ENCODE assay signal across 14 cellular contexts in genomic region chr7:29723599-29723998, GRCh38.
A peak's percentile ranks its signal among the peaks of the same experiment; 100 is the strongest.
DNase-seq lines count a peak whose midpoint lies in the region; ATAC-seq, FAIRE-seq and TF ChIP-seq lines count a peak whose summit lies in the region.
"Had no signal": no experiment of that assay in that cellular context is flagged by ENCODE, and none has a peak within 500 bp of the region (broad histone marks: within the 10 kb centered on the region; RNA-seq: fewer than 3 reads in every experiment).

No MANE protein-coding gene starts in this region.

- H3K4me2 ChIP-seq in A549 (peak overlapping the region; percentile 59), IMR-90 (ENCODE audit: low read depth, low read length) (peak overlapping the region; percentile 20)

- H3K27ac ChIP-seq in A549 (peak overlapping the region in 1 of 2 experiments; percentile 57; a peak in 4 of 6 replicates), IMR-90 (ENCODE audit: insufficient read depth, low read length) (no peak overlapping the region), suprapubic skin (no peak overlapping the region), esophagus muscularis mucosa (replicated peaks in 1 of 4) (no peak overlapping the region)
- H3K27ac ChIP-seq: thyroid gland had no signal

- intact Hi-C loops in IMR-90 (cut with micrococcal nuclease), result no loop called here
- intact Hi-C loops in esophagus muscularis mucosa (cut with DNase I), result no loop called here

- TF ChIP-seq EP300 in A549 (IDR thresholded peaks at IDR 0.05), result no peak
- no peak for TF ChIP-seq EP300 in suprapubic skin (IDR thresholded peaks at IDR 0.05)
- TF ChIP-seq EP300 in esophagus muscularis mucosa (IDR thresholded peaks at IDR 0.05), result no peak

- H3K9me1 ChIP-seq in IMR-90 (ENCODE audit: insufficient read depth, low read length), result peaks cover 4% of the 10 kb centered on the region

- TF ChIP-seq POLR2A in A549 (IDR thresholded peaks at IDR 0.05; ENCODE audit: low read length), result no peak
- TF ChIP-seq POLR2A in IMR-90 (IDR thresholded peaks at IDR 0.05; ENCODE audit: low read depth, low read length), result no peak
- no peak for TF ChIP-seq POLR2A in suprapubic skin (IDR thresholded peaks at IDR 0.05)
- no peak for TF ChIP-seq POLR2A in esophagus muscularis mucosa (IDR thresholded peaks at IDR 0.05; ENCODE audit: low read depth)

- H2BK15ac ChIP-seq in IMR-90 (ENCODE audit: low read depth, low read length), result no peak overlapping the region

- peak overlapping the region; percentile 59; the same call in 1 of the 2 replicates for H3K4ac ChIP-seq in IMR-90 (ENCODE audit: low read depth, low read length)

- H3K27me3 ChIP-seq in IMR-90 (ENCODE audit: control insufficient read depth, insufficient read depth, low read length), result no peaks in the 10 kb centered on the region; the same call in none of the 2 replicates
- H3K27me3 ChIP-seq in suprapubic skin, result no peaks in the 10 kb centered on the region
- H3K27me3 ChIP-seq in esophagus muscularis mucosa, result no peaks in the 10 kb centered on the region
- H3K27me3 ChIP-seq: thyroid gland had no signal

- peak overlapping the region; percentile 81 for H3K27ac Mint-ChIP-seq in chondrocyte (ENCODE audit: unreplicated experiment)
- no peak overlapping the region for H3K27ac Mint-ChIP-seq in stimulated activated naive CD8-positive, alpha-beta T cell treated with anti-CD3 and anti-CD28 coated beads, Interleukin-15, amount 100 ng/mL, for 72 hours
- H3K27ac Mint-ChIP-seq: activated naive CD8-positive, alpha-beta T cell treated with anti-CD3 and anti-CD28 coated beads, Interleukin-2, amount 10 ng/mL, durations not matched to agents 7 days and 5 days had no signal

- in situ Hi-C loops in IMR-90 (cut with MboI; ENCODE audit: low sequenced_read_pairs), result no loop called here

- POLR2A ChIA-PET in A549 (lab: Yijun Ruan, JAX) (no interaction called here), IMR-90 (lab: Charles Lee; ENCODE audit: unreplicated experiment) (no interaction called here)

- H2AFZ ChIP-seq in IMR-90 (replicated peaks; ENCODE audit: low read length, poor library complexity), result peak overlapping the region; percentile 58

- H2BK5ac ChIP-seq in IMR-90 (ENCODE audit: low read depth, low read length, poor library complexity, severe bottlenecking), result peak overlapping the region; percentile 83

- H3K27me3 Mint-ChIP-seq in chondrocyte (ENCODE audit: low read depth), result no peaks in the 10 kb centered on the region
- H3K27me3 Mint-ChIP-seq in stimulated activated naive CD8-positive, alpha-beta T cell treated with anti-CD3 and anti-CD28 coated beads, Interleukin-15, amount 100 ng/mL, for 72 hours, result peaks cover 31% of the 10 kb centered on the region

- peak; percentile 69 to 70; a peak in 5 of 6 replicates for ATAC-seq in A549
- peak; percentile 33; the same call in 1 of the 2 replicates for ATAC-seq in IMR-90 (ENCODE audit: low read depth)
- ATAC-seq in stimulated activated naive CD8-positive, alpha-beta T cell treated with anti-CD3 and anti-CD28 coated beads, Interleukin-15, amount 100 ng/mL, for 72 hours, result no peak
- ATAC-seq: Right ventricle myocardium inferior had no signal

- FAIRE-seq in A549 (lab: Jason Lieb, UNC), result no peak

- no peak overlapping the region for H3K23ac ChIP-seq in IMR-90 (ENCODE audit: low read depth, low read length)

- BruUV-seq in IMR-90 (replicated peaks; lab: Mats Ljungman, UMichigan), result no TSS peak

- H4K8ac ChIP-seq in IMR-90 (ENCODE audit: low read depth in 2 of 2, low read length in 2 of 2), result no peak overlapping the region; a peak in 1 of 4 replicates

- 0 out of 2 replicates have a peak overlapping the region, but pooled peaks have one; percentile 17 for H3K56ac ChIP-seq in IMR-90 (ENCODE audit: extremely low read depth, insufficient read depth, low read length)

- DNase-seq in A549 (ENCODE audit: low read depth in 1 of 2, low spot score in 1 of 2) (peak in 1 of 2 experiments; percentile 24), IMR-90 (peak; percentile 15), chondrocyte (ENCODE audit: low spot score) (no peak), lung microvascular endothelial cell (ENCODE audit: low read depth in 2 of 2) (peak; percentile 32 to 45), suprapubic skin (ENCODE audit: low spot score in 2 of 2) (no peak), esophagus muscularis mucosa (ENCODE audit: extremely low spot score) (no peak), NK-92 (lab: John Stamatoyannopoulos, UW; ENCODE audit: unreplicated experiment) (no peak)
- no peak for DNase-seq in stimulated activated naive CD8-positive, alpha-beta T cell treated with anti-CD3 and anti-CD28 coated beads, Interleukin-15, amount 100 ng/mL, for 72 hours
- DNase-seq: activated naive CD8-positive, alpha-beta T cell treated with anti-CD3 and anti-CD28 coated beads, Interleukin-2, amount 10 ng/mL, durations not matched to agents 7 days and 5 days; DMS79; NCI-H1048; NCI-H510A treated with DMSO at 0.1 percent for 48 hours; thyroid gland had no signal

- no peaks in the 10 kb centered on the region for H3K9me3 ChIP-seq in A549
- no peaks in the 10 kb centered on the region for H3K9me3 ChIP-seq in IMR-90 (ENCODE audit: control insufficient read depth, insufficient read depth, low read length)
- H3K9me3 ChIP-seq in suprapubic skin, result no peaks in the 10 kb centered on the region
- no peaks in the 10 kb centered on the region for H3K9me3 ChIP-seq in esophagus muscularis mucosa
- H3K9me3 ChIP-seq: thyroid gland had no signal

- peak overlapping the region; percentile 33 for H3K4me3 Mint-ChIP-seq in chondrocyte (ENCODE audit: unreplicated experiment)
- no peak overlapping the region for H3K4me3 Mint-ChIP-seq in stimulated activated naive CD8-positive, alpha-beta T cell treated with anti-CD3 and anti-CD28 coated beads, Interleukin-15, amount 100 ng/mL, for 72 hours
- H3K4me3 Mint-ChIP-seq: activated naive CD8-positive, alpha-beta T cell treated with anti-CD3 and anti-CD28 coated beads, Interleukin-2, amount 10 ng/mL, durations not matched to agents 7 days and 5 days had no signal

- H2BK20ac ChIP-seq in IMR-90 (ENCODE audit: low read depth, low read length), result no peak overlapping the region

- peaks cover 22% of the 10 kb centered on the region for H3K4me1 ChIP-seq in A549
- peaks cover 3% of the 10 kb centered on the region for H3K4me1 ChIP-seq in IMR-90 (ENCODE audit: control insufficient read depth, insufficient read depth, low read length)
- no peaks in the 10 kb centered on the region for H3K4me1 ChIP-seq in suprapubic skin
- H3K4me1 ChIP-seq in esophagus muscularis mucosa, result peaks cover 0 to 9% (median 0%) of the 10 kb centered on the region in 4 donors
- H3K4me1 ChIP-seq: thyroid gland had no signal

- H3K9me3 Mint-ChIP-seq in chondrocyte (ENCODE audit: low read depth), result peaks cover 2% of the 10 kb centered on the region
- H3K9me3 Mint-ChIP-seq in stimulated activated naive CD8-positive, alpha-beta T cell treated with anti-CD3 and anti-CD28 coated beads, Interleukin-15, amount 100 ng/mL, for 72 hours, result no peaks in the 10 kb centered on the region
- H3K9me3 Mint-ChIP-seq: activated naive CD8-positive, alpha-beta T cell treated with anti-CD3 and anti-CD28 coated beads, Interleukin-2, amount 10 ng/mL, durations not matched to agents 7 days and 5 days had no signal

- H4K5ac ChIP-seq in IMR-90 (ENCODE audit: low read depth, low read length), result no peak overlapping the region

- H3K9ac ChIP-seq in IMR-90 (ENCODE audit: low read depth, low read length), result no peak overlapping the region

- H2BK120ac ChIP-seq in IMR-90 (ENCODE audit: low read depth, low read length), result peak overlapping the region; percentile 49

- H3K14ac ChIP-seq in IMR-90 (replicated peaks; ENCODE audit: low read depth, low read length), result no peak overlapping the region

- H2AK9ac ChIP-seq in IMR-90 (replicated peaks; ENCODE audit: low read depth, low read length, poor library complexity), result peak overlapping the region; percentile 55

- 0 out of 2 replicates have a peak overlapping the region, but pooled peaks have one; percentile 11 for H3K18ac ChIP-seq in IMR-90 (ENCODE audit: low read depth, low read length)

- no peaks in the 10 kb centered on the region for H4K20me1 ChIP-seq in IMR-90 (ENCODE audit: insufficient read depth, low read length)

- 0 out of 2 replicates have a peak overlapping the region, but pooled peaks have one; percentile 32 for H4K91ac ChIP-seq in IMR-90 (ENCODE audit: insufficient read depth, low read depth, low read length)

- no peaks in the 10 kb centered on the region for H3K79me1 ChIP-seq in IMR-90 (ENCODE audit: low read depth in 1 of 2, low read length in 2 of 2)

- H3K36me3 ChIP-seq in IMR-90 (ENCODE audit: control insufficient read depth, insufficient read depth, low read length) (no peaks in the 10 kb centered on the region), suprapubic skin (no peaks in the 10 kb centered on the region), esophagus muscularis mucosa (no peaks in the 10 kb centered on the region)
- H3K36me3 ChIP-seq: thyroid gland had no signal

- H3K4me3 ChIP-seq in A549 (no peak overlapping the region), IMR-90 (ENCODE audit: insufficient read depth, low read depth, low read length) (no peak overlapping the region), suprapubic skin (no peak overlapping the region), esophagus muscularis mucosa (no peak overlapping the region)
- H3K4me3 ChIP-seq: thyroid gland had no signal

- dilution Hi-C loops in IMR-90 (cut with HindIII; ENCODE audit: low sequenced_read_pairs, unreplicated experiment), result no loop called here

- peaks cover 2% of the 10 kb centered on the region for H3K36me3 Mint-ChIP-seq in chondrocyte (ENCODE audit: low read depth)
- H3K36me3 Mint-ChIP-seq: activated naive CD8-positive, alpha-beta T cell treated with anti-CD3 and anti-CD28 coated beads, Interleukin-2, amount 10 ng/mL, durations not matched to agents 7 days and 5 days had no signal

- H3K4me1 Mint-ChIP-seq in chondrocyte (ENCODE audit: low read depth), result peaks cover 21% of the 10 kb centered on the region
- no peaks in the 10 kb centered on the region for H3K4me1 Mint-ChIP-seq in stimulated activated naive CD8-positive, alpha-beta T cell treated with anti-CD3 and anti-CD28 coated beads, Interleukin-15, amount 100 ng/mL, for 72 hours
- H3K4me1 Mint-ChIP-seq: activated naive CD8-positive, alpha-beta T cell treated with anti-CD3 and anti-CD28 coated beads, Interleukin-2, amount 10 ng/mL, durations not matched to agents 7 days and 5 days had no signal

- 59% methylated on average over 5 of the region's 5 CpGs for WGBS in A549 (ENCODE audit: missing lambda C conversion rate)
- WGBS in IMR-90 (ENCODE audit: extremely low coverage in 2 of 2, insufficient read length in 1 of 2), 2 experiments, result 23% methylated on average over 4 of the region's 5 CpGs; no CpG with 5 or more reads in 1 of the 2 experiments
- 63% methylated on average over 5 of the region's 5 CpGs for WGBS in suprapubic skin
- WGBS in esophagus muscularis mucosa, result 50% methylated on average over 5 of the region's 5 CpGs

- TF ChIP-seq RAD21 in A549 (conservative IDR thresholded peaks at IDR 0.05 in 1 of 2, IDR thresholded peaks at IDR 0.05 in 1 of 2), result no peak
- no peak for TF ChIP-seq RAD21 in IMR-90 (IDR thresholded peaks at IDR 0.05; ENCODE audit: low read length)

- CTCF ChIA-PET in A549 (lab: Yijun Ruan, JAX) (no interaction called here), IMR-90 (lab: Yijun Ruan, JAX) (no interaction called here)

- no peak for TF ChIP-seq CTCF in A549 (IDR thresholded peaks at IDR 0.05)
- no peak for TF ChIP-seq CTCF in IMR-90 (conservative IDR thresholded peaks at IDR 0.05; ENCODE audit: low read depth, low read length)
- TF ChIP-seq CTCF in chondrocyte (IDR thresholded peaks at IDR 0.05), result no peak
- TF ChIP-seq CTCF in suprapubic skin (IDR thresholded peaks at IDR 0.05), result no peak
- no peak for TF ChIP-seq CTCF in esophagus muscularis mucosa (IDR thresholded peaks at IDR 0.05)

- peak overlapping the region; percentile 85 for H2AK5ac ChIP-seq in IMR-90 (ENCODE audit: low read depth, low read length)

Comparison
In these comparisons a context has a peak if more than half of its experiments do, and no peak if none do; other contexts are left out.
1. DNase-seq: peak in IMR-90 (single experiment) and lung microvascular endothelial cell (2 of 2); none in chondrocyte (single experiment), stimulated activated naive CD8-positive, alpha-beta T cell treated with anti-CD3 and anti-CD28 coated beads, Interleukin-15, amount 100 ng/mL, for 72 hours (0 of 2), suprapubic skin (0 of 2), esophagus muscularis mucosa (single experiment) and NK-92 (single experiment).